In genomic region chr16:16938980-16939379, GRCh38 we compare ENCODE assay signal across 8 cellular contexts.
"Had no signal": no experiment of that assay in that cellular context is flagged by ENCODE, and none has a peak within 500 bp of the region (broad histone marks: within the 10 kb centered on the region; RNA-seq: fewer than 3 reads in every experiment).

No MANE protein-coding gene starts in this region.

- H3K9ac ChIP-seq: KMS-11 had no signal

- ATAC-seq: HepG2 had no signal

- H3K27ac Mint-ChIP-seq: IgD-negative memory B cell had no signal

- H3K27ac ChIP-seq: HL-60, KMS-11 had no signal

- H3K36me3 Mint-ChIP-seq: IgD-negative memory B cell had no signal

- H3K4me1 Mint-ChIP-seq: IgD-negative memory B cell had no signal

- FAIRE-seq: HepG2, HTR-8/SVneo had no signal

- H3K4me2 ChIP-seq: KMS-11 had no signal

- DNase-seq: IMR-90, KBM-7, KG1 had no signal

- H3K4me3 Mint-ChIP-seq: IgD-negative memory B cell had no signal
